ENCODE assay signal across 1 cellular context in genomic region chr6:116476021-116476678, GRCh38.
A peak's percentile ranks its signal among the peaks of the same experiment; 100 is the strongest.
TF ChIP-seq lines count a peak whose summit lies in the region.

No MANE protein-coding gene starts in this region.

TF ChIP-seq in HepG2, 621 proteins besides CTCF, POLR2A, EP300 and RAD21 (continued from another document):
- TF ChIP-seq FUBP1 (CRISPR knock-in tag; IDR thresholded peaks at IDR 0.05; ENCODE audit: borderline replicate concordance) (no peak), AGO1 (IDR thresholded peaks at IDR 0.05; ENCODE audit: low read depth, low read length, poor library complexity, severe bottlenecking) (no peak), FOXJ3 (CRISPR knock-in tag; IDR thresholded peaks at IDR 0.05; ENCODE audit: borderline replicate concordance) (no peak), MYC (CRISPR knock-in tag; IDR thresholded peaks at IDR 0.05; ENCODE audit: borderline replicate concordance) (no peak), TCF7 (IDR thresholded peaks at IDR 0.05; ENCODE audit: low read depth) (no peak), ZBTB4 (CRISPR knock-in tag; IDR thresholded peaks at IDR 0.05; ENCODE audit: borderline replicate concordance) (no peak), PPARG (CRISPR knock-in tag; conservative IDR thresholded peaks at IDR 0.05) (no peak), ZNF768 (CRISPR knock-in tag; IDR thresholded peaks at IDR 0.05) (no peak), ZNF274 (CRISPR knock-in tag; IDR thresholded peaks at IDR 0.05) (no peak), RBM22 (optimal IDR thresholded peaks at IDR 0.05; ENCODE audit: low read length) (no peak), MYNN (CRISPR knock-in tag; IDR thresholded peaks at IDR 0.05; ENCODE audit: low read depth) (no peak), PAX8 (CRISPR knock-in tag; IDR thresholded peaks at IDR 0.05; ENCODE audit: borderline replicate concordance) (no peak), EZH2 (conservative IDR thresholded peaks at IDR 0.05; ENCODE audit: low read depth, low read length) (no peak), PRMT3 (CRISPR knock-in tag; IDR thresholded peaks at IDR 0.05; ENCODE audit: borderline replicate concordance, low read depth) (no peak), ZNF646 (CRISPR knock-in tag; IDR thresholded peaks at IDR 0.05) (no peak), RNF219 (CRISPR knock-in tag; IDR thresholded peaks at IDR 0.05) (no peak), YEATS4 (CRISPR knock-in tag; IDR thresholded peaks at IDR 0.05; ENCODE audit: borderline replicate concordance) (no peak), ETV5 (CRISPR knock-in tag; IDR thresholded peaks at IDR 0.05; ENCODE audit: borderline replicate concordance) (peak; percentile 53; the same call in 1 of the 2 replicates), ZNF282 (IDR thresholded peaks at IDR 0.05; ENCODE audit: partially characterized antibody) (no peak), ZSCAN20 (CRISPR knock-in tag; IDR thresholded peaks at IDR 0.05; ENCODE audit: borderline replicate concordance) (no peak), ZNF713 (CRISPR knock-in tag; IDR thresholded peaks at IDR 0.05) (no peak), ZNF660 (CRISPR knock-in tag; IDR thresholded peaks at IDR 0.05; ENCODE audit: borderline replicate concordance, low read depth) (no peak), PHB2 (IDR thresholded peaks at IDR 0.05; ENCODE audit: partially characterized antibody) (no peak), SMYD3 (CRISPR knock-in tag; IDR thresholded peaks at IDR 0.05) (no peak), ZNF280D (CRISPR knock-in tag; IDR thresholded peaks at IDR 0.05) (no peak), ZNF30 (CRISPR knock-in tag; IDR thresholded peaks at IDR 0.05) (no peak), ZNF784 (CRISPR knock-in tag; IDR thresholded peaks at IDR 0.05; ENCODE audit: borderline replicate concordance) (no peak), SNAPC2 (CRISPR knock-in tag; IDR thresholded peaks at IDR 0.05) (no peak), ZNF841 (CRISPR knock-in tag; IDR thresholded peaks at IDR 0.05; ENCODE audit: borderline replicate concordance) (no peak), PAWR (CRISPR knock-in tag; IDR thresholded peaks at IDR 0.05; ENCODE audit: borderline replicate concordance) (no peak), ELF1 (CRISPR knock-in tag; IDR thresholded peaks at IDR 0.05) (peak; percentile 61)
